In the genomic region with DNA sequence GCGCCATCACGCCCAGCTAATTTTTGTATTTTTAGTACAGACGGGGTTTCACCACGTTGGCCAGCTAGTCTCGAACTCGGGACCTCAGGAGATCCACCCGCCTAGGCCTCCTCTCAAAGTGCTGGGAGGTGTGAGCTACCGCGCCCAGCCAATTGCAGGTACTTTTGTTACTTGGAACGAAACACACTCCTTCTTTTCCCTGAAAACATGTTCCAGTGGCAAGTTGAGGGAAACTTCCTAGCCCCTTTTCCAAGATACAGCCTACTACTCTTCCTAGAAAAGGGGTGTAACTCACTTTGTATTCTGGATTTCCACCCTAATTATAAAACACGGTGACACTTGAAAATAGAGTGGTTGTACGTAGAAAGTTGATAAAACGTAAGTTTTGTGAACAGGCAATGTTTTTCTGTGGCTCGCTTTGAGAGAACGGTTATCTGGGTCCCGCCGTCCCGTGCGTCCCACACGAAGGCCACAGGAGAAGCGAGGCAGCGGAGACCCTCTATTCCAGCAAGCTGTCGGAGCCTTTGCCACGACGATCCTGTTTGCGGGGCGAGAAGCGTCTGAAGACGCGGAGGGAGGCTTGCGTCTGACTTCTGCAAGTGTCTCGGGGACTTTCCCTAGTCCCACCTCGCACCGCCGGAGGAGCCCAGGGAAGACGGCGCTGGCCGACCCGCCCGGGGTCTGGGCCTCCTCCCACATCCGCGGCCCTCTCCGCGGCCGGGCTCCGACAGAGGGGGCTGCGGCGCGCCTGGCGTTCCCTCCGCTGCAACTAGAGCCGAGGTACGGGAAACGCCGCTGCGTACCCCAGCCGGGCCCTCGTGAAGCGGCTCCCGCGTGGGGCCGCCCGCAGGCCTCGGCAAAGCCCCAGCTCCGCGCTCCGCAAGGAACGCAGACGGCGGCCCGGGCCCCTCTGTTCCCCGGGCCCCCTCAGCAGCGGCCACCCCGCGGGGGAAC, we compare ENCODE assay signal across 1 cellular context.
TF ChIP-seq lines count a peak whose summit lies in the region.

No MANE protein-coding gene starts in this region.

TF ChIP-seq in H1, 55 proteins besides CTCF, POLR2A, EP300 and RAD21:
- TF ChIP-seq TAF1 (IDR thresholded peaks at IDR 0.05; ENCODE audit: low read depth, low read length) (no peak; the same call in 1 of the 2 replicates), HDAC6 (IDR thresholded peaks at IDR 0.05; ENCODE audit: low read depth, low read length) (no peak), CTBP2 (IDR thresholded peaks at IDR 0.05; ENCODE audit: borderline replicate concordance, insufficient read depth, insufficient read length, low read length) (no peak), KDM4A (IDR thresholded peaks at IDR 0.05; ENCODE audit: low read depth, low read length, severe bottlenecking) (peak; percentile 45), HDAC2 (IDR thresholded peaks at IDR 0.05; ENCODE audit: borderline replicate concordance in 1 of 2, low read depth in 2 of 2, low read length in 2 of 2) (0 out of 4 replicates have a peak, but pooled peaks of 1 of the 2 experiments have one; percentile 52), BACH1 (IDR thresholded peaks at IDR 0.05; ENCODE audit: low read length) (no peak; the same call in 1 of the 2 replicates), CHD7 (IDR thresholded peaks at IDR 0.05; ENCODE audit: insufficient replicate concordance, low read length) (no peak), YY1 (IDR thresholded peaks at IDR 0.05; ENCODE audit: low read depth, low read length) (no peak)
- TF ChIP-seq, protein P1, sequence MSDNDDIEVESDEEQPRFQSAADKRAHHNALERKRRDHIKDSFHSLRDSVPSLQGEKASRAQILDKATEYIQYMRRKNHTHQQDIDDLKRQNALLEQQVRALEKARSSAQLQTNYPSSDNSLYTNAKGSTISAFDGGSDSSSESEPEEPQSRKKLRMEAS (IDR thresholded peaks at IDR 0.05): no peak
